11 cellular contexts compared by ENCODE assay signal in the genomic region with DNA sequence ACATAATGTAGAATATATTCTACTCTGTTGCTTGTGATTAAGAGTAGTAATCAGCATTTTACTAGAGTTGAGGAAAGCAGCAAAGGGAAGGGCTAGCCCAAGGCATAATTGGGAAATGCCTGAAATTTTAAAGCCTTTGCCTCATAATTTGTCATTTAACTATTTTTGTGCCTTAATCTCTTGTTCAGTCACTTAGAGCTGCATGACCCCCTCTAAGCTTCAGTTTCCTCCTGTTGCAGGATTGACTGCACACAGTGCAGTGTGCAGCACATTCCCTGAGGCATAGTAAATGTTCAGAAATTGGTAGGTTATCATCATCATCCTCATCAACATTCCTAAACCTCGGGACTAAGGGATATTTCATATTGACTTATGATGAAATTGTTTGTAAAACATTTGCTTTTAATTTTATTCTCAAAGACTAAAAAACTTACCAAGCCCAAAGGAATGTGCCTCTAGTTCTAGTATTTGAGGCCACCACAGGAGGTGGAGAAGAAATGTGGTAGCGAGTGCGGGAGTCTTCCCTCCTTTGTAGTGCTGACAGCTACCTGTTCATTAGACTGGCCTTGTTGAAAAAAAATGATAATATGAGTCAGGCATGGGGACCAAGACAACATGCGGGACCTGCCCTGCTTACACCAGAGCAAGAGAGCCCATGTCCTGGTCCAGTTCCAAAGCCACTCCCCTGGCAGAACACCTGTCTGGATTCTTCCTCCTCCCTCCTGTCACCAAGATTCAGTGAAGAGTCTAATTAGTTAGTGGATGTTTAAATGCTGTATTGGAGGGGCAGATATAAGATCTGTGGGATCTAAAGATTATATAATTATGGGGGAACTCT. TPM values are rescaled to one million over a fixed set of nuclear protein-coding genes. Genes with fewer than 3 reads are reported as not detected.
DNase-seq lines count a peak whose midpoint lies in the region; TF ChIP-seq lines count a peak whose summit lies in the region.
"Had no signal": no experiment of that assay in that cellular context is flagged by ENCODE, and none has a peak within 500 bp of the region (broad histone marks: within the 10 kb centered on the region; RNA-seq: fewer than 3 reads in every experiment).

No MANE protein-coding gene starts in this region.

- H2AFZ ChIP-seq in mesenchymal stem cell (ENCODE audit: low read depth, low read length) = no peak overlapping the region

- no peak for TF ChIP-seq CTCF in breast epithelium (IDR thresholded peaks at IDR 0.05)

- H3K27me3 ChIP-seq in breast epithelium (no peaks in the 10 kb centered on the region), mesenchymal stem cell (ENCODE audit: control insufficient read depth in 1 of 2, insufficient read depth in 1 of 2, low read length in 2 of 2) (no peaks in the 10 kb centered on the region)
- H3K27me3 ChIP-seq: testis had no signal

- no peak overlapping the region for H4K91ac ChIP-seq in mesenchymal stem cell (ENCODE audit: low read length)

- H3K4me3 ChIP-seq in breast epithelium (no peak overlapping the region), mesenchymal stem cell (ENCODE audit: insufficient read depth in 1 of 2, low read depth in 1 of 2, low read length in 2 of 2) (peak overlapping the region in 1 of 2 experiments; percentile 28)
- H3K4me3 ChIP-seq: testis had no signal

- intact Hi-C loops in breast epithelium (cut with DNase I; ENCODE audit: low total_unique reads) = no loop called here

- peak overlapping the region in 1 of 2 experiments; percentile 90 for H3K18ac ChIP-seq in mesenchymal stem cell (ENCODE audit: low read depth in 1 of 2, low read length in 2 of 2)

- no peak overlapping the region for H2BK5ac ChIP-seq in mesenchymal stem cell (ENCODE audit: low read depth, low read length, poor library complexity, severe bottlenecking)

- H2AK5ac ChIP-seq in mesenchymal stem cell (ENCODE audit: low read length, severe bottlenecking) = peak overlapping the region; percentile 38

- TF ChIP-seq POLR2A in breast epithelium (IDR thresholded peaks at IDR 0.05) = no peak

- no peak overlapping the region for H2BK120ac ChIP-seq in mesenchymal stem cell (ENCODE audit: low read depth, low read length)

- H3K36me3 ChIP-seq in breast epithelium (no peaks in the 10 kb centered on the region), mesenchymal stem cell (ENCODE audit: control insufficient read depth in 1 of 2, insufficient read depth in 2 of 2, low read depth in 1 of 2, low read length in 2 of 2) (no peaks in the 10 kb centered on the region)

- H3K4me1 ChIP-seq in breast epithelium (peaks cover 5 to 7% of the 10 kb centered on the region in 2 donors), mesenchymal stem cell (ENCODE audit: control insufficient read depth, insufficient read depth, low read depth, low read length) (peaks cover 6% of the 10 kb centered on the region)
- H3K4me1 ChIP-seq: testis had no signal

- no peak overlapping the region for H2BK15ac ChIP-seq in mesenchymal stem cell (ENCODE audit: low read depth, poor library complexity, severe bottlenecking)

- DNase-seq in Caki2 (ENCODE audit: low read depth) = peak; percentile 86
- DNase-seq in HT-29 (ENCODE audit: low spot score) = peak; percentile 29
- peak in 1 of 2 donors; percentile 33 for DNase-seq in breast epithelium (ENCODE audit: low spot score in 2 of 2)
- DNase-seq in mesenchymal stem cell = peak; percentile 54
- DNase-seq in SHP77 treated with DMSO at 0.1 percent for 48 hours (lab: John Stamatoyannopoulos, UW) = no peak
- no peak for DNase-seq in amniotic stem cell (lab: John Stamatoyannopoulos, UW)
- no peak for DNase-seq in HuH-7.5 (ENCODE audit: low spot score)
- no peak for DNase-seq in NCI-H2171 (lab: John Stamatoyannopoulos, UW)
- DNase-seq: DMS 273 treated with DMSO at 0.1 percent for 48 hours, NCI-H1694 treated with DMSO at 0.1 percent for 48 hours, testis had no signal

- in situ Hi-C loops in Caki2 (cut with HindIII; ENCODE audit: low pct_unique_long_range_greater_than_20kb, low sequenced_read_pairs) = no loop called here

- H3K27ac ChIP-seq in breast epithelium = peak overlapping the region; percentile 59 to 68
- H3K27ac ChIP-seq in mesenchymal stem cell (ENCODE audit: low read length, poor library complexity, severe bottlenecking) = peak overlapping the region; percentile 83
- H3K27ac ChIP-seq: testis had no signal

- no peaks in the 10 kb centered on the region for H3K79me1 ChIP-seq in mesenchymal stem cell (replicated peaks; ENCODE audit: low read length, poor library complexity, severe bottlenecking)

- H2BK12ac ChIP-seq in mesenchymal stem cell (ENCODE audit: low read length in 2 of 2) = peak overlapping the region; percentile 75 to 98

- H3K4me2 ChIP-seq in mesenchymal stem cell (ENCODE audit: low read length, poor library complexity, severe bottlenecking) = peak overlapping the region; percentile 70

- peak overlapping the region in 1 of 2 experiments; percentile 48 for H3K14ac ChIP-seq in mesenchymal stem cell (ENCODE audit: low read length in 2 of 2)

- H3K23ac ChIP-seq in mesenchymal stem cell (ENCODE audit: low read length in 2 of 2) = no peak overlapping the region

- 88% methylated on average over 2 of the region's 4 CpGs for WGBS in mesenchymal stem cell

- no peak overlapping the region for H4K8ac ChIP-seq in mesenchymal stem cell (ENCODE audit: low read length)

- H3K4ac ChIP-seq in mesenchymal stem cell (ENCODE audit: low read depth in 1 of 2, low read length in 2 of 2) = peak overlapping the region in 1 of 2 experiments; percentile 59

- peak overlapping the region; percentile 68 for H3K9ac ChIP-seq in mesenchymal stem cell (ENCODE audit: low read length)

- H3K9me3 ChIP-seq in breast epithelium (no peaks in the 10 kb centered on the region), mesenchymal stem cell (ENCODE audit: control insufficient read depth, low read length) (no peaks in the 10 kb centered on the region)
- H3K9me3 ChIP-seq: testis had no signal

RNA-seq across cellular contexts. Expression of gene TENT5A, which starts 14.9 kb away (rescaled TPM):
- 3.4 and 4.0 TPM in 2 replicates for total RNA-seq in Caki2 (2014; rRNA removed; shearing (Covaris generic); ENCODE audit: low replicate concordance)
- 2.6 and 3.9 TPM in 2 replicates for total RNA-seq in HT-29 (2014; rRNA removed; shearing (Covaris generic))
- total RNA-seq in breast epithelium = 10 to 100 TPM; 24.3 to 42.4 (median 25.9) TPM
- polyA plus RNA-seq in mesenchymal stem cell (2013, experiment 1 of 2) = 21.2 TPM
- 20.8 TPM for polyA plus RNA-seq in mesenchymal stem cell (2013, experiment 2 of 2)

Comparison
In these comparisons a context has a peak if more than half of its experiments do, and no peak if none do; other contexts are left out.
1. DNase-seq: peak in Caki2 (single experiment), HT-29 (single experiment) and mesenchymal stem cell (single experiment); none in SHP77 treated with DMSO at 0.1 percent for 48 hours (single experiment), amniotic stem cell (single experiment), HuH-7.5 (single experiment) and NCI-H2171 (single experiment).